In genomic region chr5:146815423-146815822, GRCh38 we compare ENCODE assay signal across 17 cellular contexts.
DNase-seq lines count a peak whose midpoint lies in the region; ATAC-seq and TF ChIP-seq lines count a peak whose summit lies in the region.
"Had no signal": no experiment of that assay in that cellular context is flagged by ENCODE, and none has a peak within 500 bp of the region (broad histone marks: within the 10 kb centered on the region; RNA-seq: fewer than 3 reads in every experiment).

No MANE protein-coding gene starts in this region.

- peaks cover 8% of the 10 kb centered on the region for H3K4me1 Mint-ChIP-seq in glutamatergic neuron (ENCODE audit: low read depth, unreplicated experiment)

- H3K9me3 Mint-ChIP-seq in glutamatergic neuron (ENCODE audit: unreplicated experiment) = no peaks in the 10 kb centered on the region
- H3K9me3 Mint-ChIP-seq: CD4-positive, alpha-beta memory T cell had no signal

- H3K27ac ChIP-seq in caudate nucleus (ENCODE audit: low read depth, low read length) = peak overlapping the region; percentile 48
- H3K27ac ChIP-seq: BLaER1 had no signal

- TF ChIP-seq CTCF in glutamatergic neuron (IDR thresholded peaks at IDR 0.05; ENCODE audit: partially characterized antibody, unreplicated experiment) = no peak

- no peaks in the 10 kb centered on the region for H3K36me3 Mint-ChIP-seq in glutamatergic neuron (ENCODE audit: unreplicated experiment)
- H3K36me3 Mint-ChIP-seq: CD4-positive, alpha-beta memory T cell had no signal

- H3K4me3 Mint-ChIP-seq in glutamatergic neuron (ENCODE audit: unreplicated experiment) = no peak overlapping the region
- H3K4me3 Mint-ChIP-seq: CD4-positive, alpha-beta memory T cell had no signal

- H3K27ac Mint-ChIP-seq in glutamatergic neuron (ENCODE audit: unreplicated experiment) = no peak overlapping the region
- H3K27ac Mint-ChIP-seq: CD4-positive, alpha-beta memory T cell had no signal

- ATAC-seq in HG03457 (IDR thresholded peaks at IDR 0.05; ENCODE audit: unreplicated experiment) (no peak), HG03175 (IDR thresholded peaks at IDR 0.05; ENCODE audit: unreplicated experiment) (no peak)

- peak; percentile 77 for DNase-seq in ELF-1 (ENCODE audit: low read depth, low spot score)
- peak; percentile 51 for DNase-seq in M059J (ENCODE audit: low read depth)
- DNase-seq in caudate nucleus (lab: John Stamatoyannopoulos, UW) = no peak
- DNase-seq in islet precursor cell = peak; percentile 55
- no peak for DNase-seq in glutamatergic neuron
- DNase-seq: CD4-positive, alpha-beta memory T cell; DMS53; EL; MM.1S; NCI-H1092; NCI-H146; NCI-H2081; OCI-M1; SIG-M5 had no signal

- H3K27me3 Mint-ChIP-seq in glutamatergic neuron (ENCODE audit: unreplicated experiment) = no peaks in the 10 kb centered on the region
- H3K27me3 Mint-ChIP-seq: CD4-positive, alpha-beta memory T cell had no signal

Comparison
In these comparisons a context has a peak if more than half of its experiments do, and no peak if none do; other contexts are left out.
1. DNase-seq: peak in ELF-1 (single experiment), M059J (single experiment) and islet precursor cell (single experiment); none in caudate nucleus (0 of 61) and glutamatergic neuron (single experiment).